In genomic region chr5:957730-958485, GRCh38 we compare ENCODE assay signal across 10 cellular contexts. TPM values are rescaled to one million over a fixed set of nuclear protein-coding genes. Genes with fewer than 3 reads are reported as not detected.
DNase-seq lines count a peak whose midpoint lies in the region; ATAC-seq and TF ChIP-seq lines count a peak whose summit lies in the region.
"Had no signal": no experiment of that assay in that cellular context is flagged by ENCODE, and none has a peak within 500 bp of the region (broad histone marks: within the 10 kb centered on the region; RNA-seq: fewer than 3 reads in every experiment).

No MANE protein-coding gene starts in this region.

- peak overlapping the region; percentile 99 for H2AK5ac ChIP-seq in IMR-90 (ENCODE audit: low read depth, low read length)

- H3K4me1 ChIP-seq in IMR-90 (ENCODE audit: control insufficient read depth, insufficient read depth, low read length), result peaks cover 29% of the 10 kb centered on the region

- no peak overlapping the region for H3K56ac ChIP-seq in IMR-90 (ENCODE audit: extremely low read depth, insufficient read depth, low read length)

- H3K27ac Mint-ChIP-seq in MCF 10A (ENCODE audit: low read depth, unreplicated experiment), result no peak overlapping the region

- peak; percentile 47 for DNase-seq in COLO668 (lab: John Stamatoyannopoulos, UW; ENCODE audit: unreplicated experiment)
- peak; percentile 9 for DNase-seq in IMR-90
- DNase-seq in MCF 10A (ENCODE audit: unreplicated experiment), result peak; percentile 32
- peak; percentile 66 for DNase-seq in myocyte (ENCODE audit: low read depth)
- DNase-seq: KG1 had no signal

- H4K20me1 ChIP-seq in IMR-90 (ENCODE audit: insufficient read depth, low read length), result peaks cover 17% of the 10 kb centered on the region; the same call in 1 of the 2 replicates

- peaks cover 13% of the 10 kb centered on the region for H3K9me1 ChIP-seq in IMR-90 (ENCODE audit: insufficient read depth, low read length)

- no peak overlapping the region for H3K4me3 ChIP-seq in IMR-90 (ENCODE audit: insufficient read depth, low read depth, low read length)
- H3K4me3 ChIP-seq: lung had no signal

- H2BK15ac ChIP-seq in IMR-90 (ENCODE audit: low read depth, low read length), result peak overlapping the region; percentile 99

- ATAC-seq in IMR-90 (ENCODE audit: low read depth), result no peak
- no peak for ATAC-seq in HG03139 (IDR thresholded peaks at IDR 0.05; ENCODE audit: unreplicated experiment)
- no peak for ATAC-seq in GM21619 (IDR thresholded peaks at IDR 0.05; ENCODE audit: unreplicated experiment)
- no peak for ATAC-seq in GM18868 (IDR thresholded peaks at IDR 0.05; ENCODE audit: unreplicated experiment)
- ATAC-seq in GM18505 (IDR thresholded peaks at IDR 0.05; ENCODE audit: unreplicated experiment), result no peak

- peak overlapping the region; percentile 33; the same call in 1 of the 2 replicates for H4K5ac ChIP-seq in IMR-90 (ENCODE audit: low read depth, low read length)

- peak overlapping the region; percentile 44 to 87; a peak in 3 of 4 replicates for H4K8ac ChIP-seq in IMR-90 (ENCODE audit: low read depth in 2 of 2, low read length in 2 of 2)

- no peak for TF ChIP-seq RAD21 in IMR-90 (IDR thresholded peaks at IDR 0.05; ENCODE audit: low read length)

- TF ChIP-seq CTCF in IMR-90 (conservative IDR thresholded peaks at IDR 0.05; ENCODE audit: low read depth, low read length), result no peak
- no peak for TF ChIP-seq CTCF in MCF 10A (IDR thresholded peaks at IDR 0.05; ENCODE audit: unreplicated experiment)

- H3K4ac ChIP-seq in IMR-90 (ENCODE audit: low read depth, low read length), result peak overlapping the region; percentile 93

- in situ Hi-C loops in IMR-90 (cut with MboI; ENCODE audit: low sequenced_read_pairs), result loop anchor here (25.0 kb wide), 1 partner anchor 829 kb away; the partner anchor contains the start of gene MRPL36

- no peak for TF ChIP-seq POLR2A in IMR-90 (IDR thresholded peaks at IDR 0.05; ENCODE audit: low read depth, low read length)
- no peak for TF ChIP-seq POLR2A in GM18505 (IDR thresholded peaks at IDR 0.05; ENCODE audit: borderline replicate concordance, extremely low read depth, insufficient read depth, insufficient read length)

- H3K27ac ChIP-seq in IMR-90 (ENCODE audit: insufficient read depth, low read length), result peak overlapping the region; percentile 81

- intact Hi-C loops in IMR-90 (cut with micrococcal nuclease) (no loop called here), MCF 10A (cut with micrococcal nuclease) (no loop called here)

- H3K4me1 Mint-ChIP-seq in MCF 10A (ENCODE audit: insufficient read depth, unreplicated experiment), result peaks cover 25% of the 10 kb centered on the region

- peaks cover 44% of the 10 kb centered on the region for H3K27me3 ChIP-seq in IMR-90 (ENCODE audit: control insufficient read depth, insufficient read depth, low read length)

- H2AFZ ChIP-seq in IMR-90 (replicated peaks; ENCODE audit: low read length, poor library complexity), result peak overlapping the region; percentile 47

- H3K14ac ChIP-seq in IMR-90 (replicated peaks; ENCODE audit: low read depth, low read length), result no peak overlapping the region; the same call in 1 of the 2 replicates

- H3K18ac ChIP-seq in IMR-90 (ENCODE audit: low read depth, low read length), result peak overlapping the region; percentile 72

- POLR2A ChIA-PET in IMR-90 (lab: Charles Lee; ENCODE audit: unreplicated experiment), result no interaction called here
- POLR2A ChIA-PET in MCF 10A (lab: Yijun Ruan, JAX), result interaction anchor here (0.6 kb wide), 1 partner anchor 190 kb away, joined by 3 read pairs; no protein-coding TSS in a partner anchor

- CTCF ChIA-PET in IMR-90 (lab: Yijun Ruan, JAX) (interaction anchor here (0.5 to 1.5 kb wide), 8 partner anchors 8 to 806 kb away, joined by 3 to 7 read pairs (median 4); no protein-coding TSS in a partner anchor), MCF 10A (lab: Yijun Ruan, JAX) (no interaction called here)

- BruUV-seq in IMR-90 (replicated peaks; lab: Mats Ljungman, UMichigan), result no TSS peak
- no TSS peak for BruUV-seq in MCF 10A (replicated peaks; lab: Mats Ljungman, UMichigan)

- H3K9me3 ChIP-seq in IMR-90 (ENCODE audit: control insufficient read depth, insufficient read depth, low read length), result peaks cover 3% of the 10 kb centered on the region; the same call in 1 of the 2 replicates

- peaks cover 18% of the 10 kb centered on the region for H3K27me3 Mint-ChIP-seq in MCF 10A (ENCODE audit: insufficient read depth, unreplicated experiment)

- peak overlapping the region; percentile 96 for H2BK20ac ChIP-seq in IMR-90 (ENCODE audit: low read depth, low read length)

- H3K4me2 ChIP-seq in IMR-90 (ENCODE audit: low read depth, low read length), result peak overlapping the region; percentile 25

- peak overlapping the region; percentile 32 for H2BK5ac ChIP-seq in IMR-90 (ENCODE audit: low read depth, low read length, poor library complexity, severe bottlenecking)

- H3K36me3 ChIP-seq in IMR-90 (ENCODE audit: control insufficient read depth, insufficient read depth, low read length), result no peaks in the 10 kb centered on the region

- H4K91ac ChIP-seq in IMR-90 (ENCODE audit: insufficient read depth, low read depth, low read length), result peak overlapping the region; percentile 62

- H3K36me3 Mint-ChIP-seq in MCF 10A (ENCODE audit: insufficient read depth, unreplicated experiment), result no peaks in the 10 kb centered on the region

- 67% methylated on average over 11 of the region's 24 CpGs; no CpG with 5 or more reads in 1 of the 2 experiments for WGBS in IMR-90 (ENCODE audit: extremely low coverage in 2 of 2, insufficient read length in 1 of 2), 2 experiments

- no peaks in the 10 kb centered on the region for H3K9me3 Mint-ChIP-seq in MCF 10A (ENCODE audit: unreplicated experiment)

- peak overlapping the region; percentile 83 for H2BK120ac ChIP-seq in IMR-90 (ENCODE audit: low read depth, low read length)

- no peak overlapping the region for H3K9ac ChIP-seq in IMR-90 (ENCODE audit: low read depth, low read length)

- dilution Hi-C loops in IMR-90 (cut with HindIII; ENCODE audit: low sequenced_read_pairs, unreplicated experiment), result no loop called here

- H3K79me1 ChIP-seq in IMR-90 (ENCODE audit: low read depth in 1 of 2, low read length in 2 of 2), result no peaks in the 10 kb centered on the region

- H2AK9ac ChIP-seq in IMR-90 (replicated peaks; ENCODE audit: low read depth, low read length, poor library complexity), result peak overlapping the region; percentile 79

- no peak overlapping the region for H3K4me3 Mint-ChIP-seq in MCF 10A (ENCODE audit: unreplicated experiment)

- H3K23ac ChIP-seq in IMR-90 (ENCODE audit: low read depth, low read length), result peak overlapping the region; percentile 28; the same call in 1 of the 2 replicates

TF ChIP-seq in IMR-90, 13 proteins besides CTCF, POLR2A, EP300 and RAD21:
- TF ChIP-seq CEBPB (IDR thresholded peaks at IDR 0.05; ENCODE audit: low read depth, low read length), result no peak
- no peak for TF ChIP-seq NFE2L2 (IDR thresholded peaks at IDR 0.05; ENCODE audit: low read depth, low read length)
- no peak for TF ChIP-seq MAFK (IDR thresholded peaks at IDR 0.05; ENCODE audit: low read depth, low read length)
- no peak for TF ChIP-seq BHLHE40 (IDR thresholded peaks at IDR 0.05; ENCODE audit: low read depth, low read length)
- no peak for TF ChIP-seq RCOR1 (IDR thresholded peaks at IDR 0.05; ENCODE audit: insufficient replicate concordance, low read length)
- no peak for TF ChIP-seq MAZ (IDR thresholded peaks at IDR 0.05; ENCODE audit: borderline replicate concordance, low read depth, low read length)
- TF ChIP-seq ELK1 (IDR thresholded peaks at IDR 0.05; ENCODE audit: borderline replicate concordance, low read depth, low read length), result no peak
- TF ChIP-seq CHD1 (IDR thresholded peaks at IDR 0.05; ENCODE audit: low read depth, low read length), result no peak
- TF ChIP-seq SMC3 (IDR thresholded peaks at IDR 0.05; ENCODE audit: low read depth, low read length), result no peak
- no peak for TF ChIP-seq RFX5 (IDR thresholded peaks at IDR 0.05; ENCODE audit: low read depth, low read length)
- TF ChIP-seq USF2 (IDR thresholded peaks at IDR 0.05; ENCODE audit: low read depth, low read length), result no peak
- no peak for TF ChIP-seq FOS (IDR thresholded peaks at IDR 0.05; ENCODE audit: low read depth, low read length)
- TF ChIP-seq MXI1 (IDR thresholded peaks at IDR 0.05; ENCODE audit: borderline replicate concordance, low read depth, low read length), result no peak

RNA-seq across cellular contexts. Expression of gene NKD2, which starts 50.7 kb away (rescaled TPM):
- not detected in 2 replicates for total RNA-seq in IMR-90 (2012; rRNA removed)
- not detected in 2 replicates for polyA plus RNA-seq in IMR-90 (2012; rRNA removed)
- polyA plus RNA-seq in IMR-90 (2012; cell fraction: cytosol; rRNA removed), result not detected in 2 replicates
- not detected in 2 replicates for polyA plus RNA-seq in IMR-90 (2012; cell fraction: nucleus; rRNA removed; ENCODE audit: low replicate concordance)
- 0.21 and 0.32 TPM in 2 replicates for total RNA-seq in MCF 10A (2022)
- total RNA-seq in myocyte, result not detected in 2 replicates
- 0.10 TPM for polyA plus RNA-seq in myocyte (2012)

Comparison
In these comparisons a context has a peak if more than half of its experiments do, and no peak if none do; other contexts are left out.
1. DNase-seq: peak in every context shown above with its lines; median percentile 66 in myocyte; 47 in COLO668; 32 in MCF 10A; 9 in IMR-90.